In the genomic region with DNA sequence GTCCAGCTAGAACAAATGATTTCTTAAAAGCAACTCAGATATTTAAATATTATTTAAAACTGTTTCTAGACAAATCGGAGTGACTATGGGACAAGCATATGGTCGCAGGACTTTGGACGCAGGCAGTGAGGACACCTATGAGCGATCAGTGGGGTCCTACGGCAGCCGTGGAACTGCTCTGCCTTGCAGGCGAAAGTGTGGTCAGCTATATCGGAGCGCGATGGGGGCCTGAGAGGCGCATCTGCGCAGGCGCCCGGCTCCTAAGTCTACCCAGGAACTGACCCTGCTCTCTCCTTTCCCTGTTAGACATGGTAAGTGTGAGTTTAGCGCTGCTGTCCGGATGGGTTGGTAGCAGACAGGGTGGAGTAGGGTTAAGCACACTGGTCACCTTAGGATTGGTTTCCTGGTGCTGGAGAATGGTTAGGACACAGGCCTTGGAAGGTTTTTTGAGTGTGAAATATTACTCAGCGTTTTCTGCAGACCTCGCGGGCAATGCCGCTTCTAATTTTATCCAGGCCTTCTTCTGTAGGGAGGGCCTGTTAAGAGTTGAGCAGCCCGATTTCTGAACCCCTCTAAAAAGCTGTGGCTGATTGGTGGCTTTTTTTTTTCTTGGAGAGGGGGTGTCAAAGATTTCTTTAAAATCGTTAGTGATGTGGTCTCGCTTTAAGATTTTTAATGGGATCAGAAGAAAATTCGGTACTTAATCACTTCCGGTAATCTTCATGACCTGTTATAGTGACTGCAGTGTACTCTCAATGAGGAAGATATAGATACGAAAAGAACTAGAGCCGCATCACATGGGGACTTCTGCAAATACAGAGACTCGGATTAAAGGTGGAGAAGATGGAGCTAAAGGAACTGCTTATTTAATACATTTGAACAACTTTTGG, we compare ENCODE assay signal across 8 cellular contexts. TPM values are rescaled to one million over a fixed set of nuclear protein-coding genes. Genes with fewer than 3 reads are reported as not detected.
DNase-seq lines count a peak whose midpoint lies in the region; ATAC-seq, FAIRE-seq and TF ChIP-seq lines count a peak whose summit lies in the region.

A gene (plus strand): TSS at position 293 of the 890 bp plus-strand sequence. CDS start 16 bp downstream, at position 309.

- CTCF ChIA-PET in T-cell (lab: Charles Lee): interaction anchor here (0.6 kb wide), 2 partner anchors 1762 to 1895 kb away, joined by 3 to 7 read pairs; no protein-coding TSS in a partner anchor

- ATAC-seq in HG02840 (IDR thresholded peaks at IDR 0.05; ENCODE audit: low FRiP score, unreplicated experiment) (peak; percentile 81), T-cell (replicated peaks in 1 of 4) (peak; percentile 94 to 98 (median 98))

- peaks cover 7% of the 10 kb centered on the region for H3K79me2 ChIP-seq in trophoblast cell (ENCODE audit: control insufficient read depth, insufficient read depth, low read length, poor library complexity)

- H4K91ac ChIP-seq in trophoblast cell (ENCODE audit: low read depth, low read length): peak within 1 kb of the TSS; percentile 57

- POLR2A ChIA-PET in T-cell (lab: Charles Lee): interaction anchor here (0.6 to 0.7 kb wide), 5 partner anchors 21 to 1984 kb away, joined by 3 to 7 read pairs (median 3); no protein-coding TSS in a partner anchor

- H3K27me3 ChIP-seq in trophoblast cell (ENCODE audit: insufficient read depth, low read length) (no peaks in the 10 kb centered on the region), transverse colon (no peaks in the 10 kb centered on the region)

- H3K27ac Mint-ChIP-seq in T-cell: peak within 1 kb of the TSS; percentile 99

- H3K4me2 ChIP-seq in trophoblast cell (ENCODE audit: low read length): peak within 1 kb of the TSS; percentile 91

- peaks cover 7% of the 10 kb centered on the region for H3K79me1 ChIP-seq in trophoblast cell (ENCODE audit: low read length)

- H2AFZ ChIP-seq in trophoblast cell (ENCODE audit: insufficient read depth, low read length, poor library complexity): peak within 1 kb of the TSS; percentile 30

- H2BK12ac ChIP-seq in trophoblast cell (ENCODE audit: low read length): no peak within 1 kb of the TSS

- H3K9me3 Mint-ChIP-seq in T-cell: no peaks in the 10 kb centered on the region

- H3K36me3 ChIP-seq in trophoblast cell (ENCODE audit: control insufficient read depth in 1 of 2, insufficient read depth in 2 of 2, low read length in 2 of 2) (peaks cover 6 to 9% of the 10 kb centered on the region in 2 experiments), transverse colon (peaks cover 0 to 1% (median 0%) of the 10 kb centered on the region in 4 donors)

- peaks cover 0 to 4% of the 10 kb centered on the region in 2 donors for H3K27me3 Mint-ChIP-seq in T-cell

- H4K8ac ChIP-seq in trophoblast cell (ENCODE audit: low read depth, low read length): peak within 1 kb of the TSS; percentile 93

- FAIRE-seq in GM12891 (lab: Jason Lieb, UNC): peak; percentile 95

- in situ Hi-C loops in transverse colon (cut with MboI; ENCODE audit: low pct_ligation_motif_present in 1 of 4, low pct_unique_long_range_greater_than_20kb in 1 of 4, low sequenced_read_pairs in 3 of 4): loop anchor here in 1 of 4 donors (10.0 kb wide), 1 partner anchor 61 kb away; a partner anchor contains a TSS

- DNase-seq in GM12891 (ENCODE audit: insufficient read length, low spot score) (peak; percentile 42), NCI-H1436 treated with DMSO at 0.1 percent for 48 hours (lab: John Stamatoyannopoulos, UW) (peak; percentile 83), T-cell (peak; percentile 87 to 95 (median 91)), cardiac septum (ENCODE audit: low spot score) (peak; percentile 97), trophoblast cell (peak; percentile 98 to 99), transverse colon (peak; percentile 97)

- peak within 1 kb of the TSS; percentile 63 for H2BK120ac ChIP-seq in trophoblast cell (ENCODE audit: insufficient read depth, low read length, poor library complexity)

- H3K9ac ChIP-seq in trophoblast cell (ENCODE audit: low read length): peak within 1 kb of the TSS; percentile 93

- H3K4ac ChIP-seq in trophoblast cell (ENCODE audit: low read depth, low read length): peak within 1 kb of the TSS; percentile 93

- peak within 1 kb of the TSS; percentile 99 for H3K4me3 Mint-ChIP-seq in T-cell

- no peak for TF ChIP-seq EP300 in transverse colon (IDR thresholded peaks at IDR 0.05; ENCODE audit: low read depth)

- TF ChIP-seq CTCF in transverse colon (IDR thresholded peaks at IDR 0.05): peak in 1 of 5 experiments; percentile 9

- H3K4me3 ChIP-seq in trophoblast cell (ENCODE audit: low read depth, low read length) (peak within 1 kb of the TSS; percentile 84), transverse colon (peak within 1 kb of the TSS; percentile 27 to 80 (median 62))

- 0 to 1% (median 0%) methylated on average over 28 of the region's 28 CpGs for WGBS in adipose tissue, 3 donors
- WGBS in trophoblast cell (ENCODE audit: extremely low coverage, insufficient coverage, insufficient read length): no CpG with 5 or more reads among the region's 28 CpGs
- WGBS in transverse colon (ENCODE audit: low coverage in 1 of 2), 2 donors: 0% methylated on average over 7 to 28 of the region's 28 CpGs

- peak within 1 kb of the TSS; percentile 85 for H3K18ac ChIP-seq in trophoblast cell (ENCODE audit: low read length)

- H4K12ac ChIP-seq in trophoblast cell (ENCODE audit: low read depth, low read length): peak within 1 kb of the TSS; percentile 85

- intact Hi-C loops in cardiac septum (cut with DNase I): loop anchor here (2.0 kb wide), 1 partner anchor 59 kb away; no protein-coding TSS in a partner anchor
- intact Hi-C loops in transverse colon (cut with DNase I; ENCODE audit: low total_unique reads): no loop called here

- H2AK5ac ChIP-seq in trophoblast cell (ENCODE audit: low read length): no peak within 1 kb of the TSS

- peak; percentile 100 for TF ChIP-seq POLR2A in GM12891 (IDR thresholded peaks at IDR 0.05; ENCODE audit: low read depth, low read length)
- TF ChIP-seq POLR2A in transverse colon (IDR thresholded peaks at IDR 0.05): peak; percentile 95

- H3K27ac ChIP-seq in adipose tissue (ENCODE audit: low read depth, low read length) (no peak within 1 kb of the TSS), trophoblast cell (ENCODE audit: low read depth, low read length) (peak within 1 kb of the TSS; percentile 67), transverse colon (peak within 1 kb of the TSS; percentile 89 to 91 (median 90))

- H3K4me1 Mint-ChIP-seq in T-cell: peaks cover 49 to 60% (median 56%) of the 10 kb centered on the region in 3 donors

- peak within 1 kb of the TSS; percentile 96 for H3K14ac ChIP-seq in trophoblast cell (ENCODE audit: low read length)

- H3K36me3 Mint-ChIP-seq in T-cell: peaks cover 30% of the 10 kb centered on the region

- peaks cover 2 to 8% of the 10 kb centered on the region in 2 experiments for H3K4me1 ChIP-seq in trophoblast cell (ENCODE audit: control insufficient read depth in 1 of 2, insufficient read depth in 2 of 2, low read length in 2 of 2)
- peaks cover 33 to 52% (median 46%) of the 10 kb centered on the region in 4 donors for H3K4me1 ChIP-seq in transverse colon

- H3K9me3 ChIP-seq in trophoblast cell (ENCODE audit: insufficient read depth, low read depth, low read length) (no peaks in the 10 kb centered on the region), transverse colon (no peaks in the 10 kb centered on the region)

- H2BK5ac ChIP-seq in trophoblast cell (ENCODE audit: low read depth, low read length, poor library complexity): peak within 1 kb of the TSS; percentile 58

- H3K23ac ChIP-seq in trophoblast cell (ENCODE audit: low read length): no peak within 1 kb of the TSS

TF ChIP-seq in GM12891, 5 proteins besides CTCF, POLR2A, EP300 and RAD21:
- TF ChIP-seq PAX5 (IDR thresholded peaks at IDR 0.05; ENCODE audit: insufficient read depth, low read length, severe bottlenecking) (peak; percentile 27), TAF1 (IDR thresholded peaks at IDR 0.05; ENCODE audit: low read depth, low read length) (peak; percentile 97), POU2F2 (IDR thresholded peaks at IDR 0.05; ENCODE audit: low read depth, low read length) (peak; percentile 91), SPI1 (IDR thresholded peaks at IDR 0.05; ENCODE audit: low read depth, low read length) (peak; percentile 10; the same call in 1 of the 2 replicates), POLR2AphosphoS5 (IDR thresholded peaks at IDR 0.05; ENCODE audit: low read depth, low read length) (peak; percentile 100)

RNA-seq across cellular contexts. Expression of the gene that starts here (rescaled TPM):
- polyA plus RNA-seq in GM12891 (2012; ENCODE audit: low read depth, missing spikeins): 96.4 TPM
- total RNA-seq in T-cell: 100 to 1,000 TPM in 2 of 5 donors, 10 to 100 TPM in 3; 75.8 to 153 (median 83.6) TPM
- polyA plus RNA-seq in adipose tissue: 10 to 100 TPM; 62.1 to 80.3 (median 66.9) TPM
- 62.1 TPM for total RNA-seq in cardiac septum
- polyA plus RNA-seq in trophoblast cell (2013): 33.2 and 37.7 TPM in 2 replicates
- total RNA-seq in transverse colon: 100 to 1,000 TPM in 1 of 4 donors, 10 to 100 TPM in 3; 21.3 to 126 (median 68.4) TPM

Comparison
In these comparisons a context has a peak if more than half of its experiments do, and no peak if none do; other contexts are left out.
1. DNase-seq: peak in every context shown above with its lines; median percentile 98 in trophoblast cell; 97 in cardiac septum; 97 in transverse colon; 91 in T-cell; 83 in NCI-H1436 treated with DMSO at 0.1 percent for 48 hours; 42 in GM12891.